Comparison of ENCODE assay signal across 8 cellular contexts in the genomic region with DNA sequence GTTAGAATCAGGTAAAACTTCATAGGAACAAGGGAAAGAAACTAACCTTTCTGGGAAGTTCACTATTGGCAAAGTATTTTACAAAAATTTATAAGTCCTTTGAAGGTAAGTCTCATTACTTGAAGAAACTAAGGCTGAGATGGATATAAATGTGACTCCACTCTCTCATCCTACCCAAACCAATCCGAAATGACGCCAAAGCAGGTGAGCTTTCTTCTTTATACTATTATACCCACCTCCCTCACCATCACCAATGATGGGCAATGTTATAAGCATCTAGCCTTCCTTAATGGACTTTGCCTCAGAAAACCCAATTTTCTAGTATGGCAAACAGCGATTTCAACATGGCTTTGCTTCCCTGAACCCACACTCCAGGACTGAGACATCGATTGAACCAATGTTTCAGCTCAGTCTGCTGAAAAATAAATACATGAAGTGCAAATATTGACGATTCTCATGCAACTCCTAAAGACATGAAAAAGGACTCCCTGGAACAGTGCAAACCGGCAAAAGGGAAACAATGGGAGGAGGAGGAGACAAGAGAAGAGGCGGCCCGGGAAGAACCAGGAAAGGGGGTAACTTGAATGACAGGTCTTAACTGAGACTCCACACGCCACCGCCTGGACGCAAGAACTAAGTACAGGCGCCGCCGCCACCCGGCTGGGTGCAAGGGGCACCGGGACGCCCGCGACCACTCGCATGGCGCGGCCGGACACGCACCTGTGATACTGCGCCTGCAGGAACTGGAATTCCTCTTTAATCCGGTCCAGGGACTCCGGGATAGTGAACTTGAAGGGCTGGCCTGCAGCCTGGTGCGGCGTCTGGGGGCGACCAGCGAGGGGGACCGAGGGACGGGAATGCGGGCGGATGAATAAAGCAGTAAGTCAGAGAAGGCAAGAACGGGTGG. TPM values are rescaled to one million over a fixed set of nuclear protein-coding genes. Genes with fewer than 3 reads are reported as not detected.
DNase-seq lines count a peak whose midpoint lies in the region; ATAC-seq and TF ChIP-seq lines count a peak whose summit lies in the region.

No MANE protein-coding gene starts in this region.

- peaks cover 47% of the 10 kb centered on the region for H4K20me1 ChIP-seq in PC-3 (ENCODE audit: low read length)
- peaks cover 52% of the 10 kb centered on the region for H4K20me1 ChIP-seq in hepatocyte (ENCODE audit: insufficient read depth, poor library complexity, severe bottlenecking)

- peak; percentile 21 for ATAC-seq in PC-3
- no peak for ATAC-seq in HG02678 (IDR thresholded peaks at IDR 0.05; ENCODE audit: unreplicated experiment)

- intact Hi-C loops in PC-3 (cut with micrococcal nuclease): loop anchor here (1.0 to 10.0 kb wide), 13 partner anchors 30 to 1080 kb away; no protein-coding TSS in a partner anchor

- peak; percentile 60 for TF ChIP-seq CTCF in PC-3 (conservative IDR thresholded peaks at IDR 0.05; ENCODE audit: low read depth, low read length)
- TF ChIP-seq CTCF in brain (conservative IDR thresholded peaks at IDR 0.05): peak; percentile 83 to 84
- peak; percentile 82 for TF ChIP-seq CTCF in hepatocyte (IDR thresholded peaks at IDR 0.05; ENCODE audit: poor library complexity)

- DNase-seq in DMS79 treated with DMSO at 0.1 percent for 48 hours (lab: John Stamatoyannopoulos, UW): peak; percentile 51
- DNase-seq in DMS79 (lab: John Stamatoyannopoulos, UW): no peak
- DNase-seq in PC-3: peak; percentile 79
- DNase-seq in hepatocyte (ENCODE audit: low spot score): peak; percentile 93
- DNase-seq in pons (ENCODE audit: low spot score): peak; percentile 90

- H3F3A ChIP-seq in PC-3 (ENCODE audit: low read length, unreplicated experiment): no peaks in the 10 kb centered on the region

- H3K4me3 Mint-ChIP-seq in IgD-negative memory B cell (no peak overlapping the region), brain (no peak overlapping the region)

- H3K4me1 Mint-ChIP-seq in IgD-negative memory B cell: peaks cover 6 to 11% (median 6%) of the 10 kb centered on the region in 3 donors
- H3K4me1 Mint-ChIP-seq in brain: peaks cover 16% of the 10 kb centered on the region

- POLR2A ChIA-PET in PC-3 (lab: Charles Lee; ENCODE audit: unreplicated experiment): no interaction called here

- H3K27me3 ChIP-seq in PC-3 (ENCODE audit: low read length): no peaks in the 10 kb centered on the region
- H3K27me3 ChIP-seq in hepatocyte: no peaks in the 10 kb centered on the region

- H3K27ac Mint-ChIP-seq in IgD-negative memory B cell (peak overlapping the region in 2 of 3 donors; percentile 69 to 89), brain (no peak overlapping the region)

- no peaks in the 10 kb centered on the region for H3K9me3 ChIP-seq in PC-3 (ENCODE audit: low read length)
- no peaks in the 10 kb centered on the region for H3K9me3 ChIP-seq in hepatocyte (ENCODE audit: low read depth)

- H3K4me1 ChIP-seq in PC-3 (ENCODE audit: insufficient read depth, low read length): peaks cover 42% of the 10 kb centered on the region
- peaks cover 48% of the 10 kb centered on the region for H3K4me1 ChIP-seq in hepatocyte (ENCODE audit: insufficient read depth)

- H3K36me3 Mint-ChIP-seq in IgD-negative memory B cell (no peaks in the 10 kb centered on the region), brain (peaks cover 10% of the 10 kb centered on the region)

- H3K4me3 ChIP-seq in PC-3 (ENCODE audit: low read length) (peak overlapping the region; percentile 81), hepatocyte (peak overlapping the region; percentile 52)

- H3K9me2 ChIP-seq in PC-3 (replicated peaks; ENCODE audit: low read length) (no peaks in the 10 kb centered on the region), hepatocyte (replicated peaks; ENCODE audit: insufficient read depth) (no peaks in the 10 kb centered on the region)

- H3K27me3 Mint-ChIP-seq in IgD-negative memory B cell (peaks cover 6% of the 10 kb centered on the region), brain (peaks cover 15% of the 10 kb centered on the region)

- no peak overlapping the region for H2AFZ ChIP-seq in PC-3 (ENCODE audit: low read length)
- peak overlapping the region; percentile 23 for H2AFZ ChIP-seq in hepatocyte

- peak overlapping the region; percentile 83 for H3K9ac ChIP-seq in PC-3 (ENCODE audit: low read length)

- WGBS in hepatocyte (ENCODE audit: low lambda C conversion rate, missing lambda C conversion rate): 1% methylated on average over 35 of the region's 36 CpGs

- H3K9me3 Mint-ChIP-seq in IgD-negative memory B cell (no peaks in the 10 kb centered on the region), brain (peaks cover 0 to 4% (median 0%) of the 10 kb centered on the region in 5 experiments)

- H3K27ac ChIP-seq in PC-3 (ENCODE audit: low read length) (peak overlapping the region; percentile 71), hepatocyte (peak overlapping the region; percentile 93)

- H3K4me2 ChIP-seq in PC-3 (ENCODE audit: low read length) (peak overlapping the region; percentile 91), hepatocyte (peak overlapping the region; percentile 83)

- BruUV-seq in PC-3 (replicated peaks; lab: Mats Ljungman, UMichigan): no TSS peak

- H3K79me2 ChIP-seq in PC-3 (ENCODE audit: low read length) (peaks cover 74% of the 10 kb centered on the region), hepatocyte (peaks cover 72% of the 10 kb centered on the region)

- peaks cover 31% of the 10 kb centered on the region for H3K36me3 ChIP-seq in PC-3 (ENCODE audit: low read depth, low read length)
- H3K36me3 ChIP-seq in hepatocyte (replicated peaks; ENCODE audit: insufficient read depth, low read depth): peaks cover 5% of the 10 kb centered on the region

- CTCF ChIA-PET in PC-3 (lab: Charles Lee): interaction anchor here (0.9 to 1.4 kb wide), 2 partner anchors 14 to 164 kb away, joined by 3 to 6 read pairs; no protein-coding TSS in a partner anchor

RNA-seq across cellular contexts. Expression of a gene that starts 2.5 kb away (rescaled TPM):
- polyA plus RNA-seq in IgD-negative memory B cell (115 TPM), brain (ENCODE audit: insufficient read depth, low read depth, low replicate concordance) (82.9 TPM), hepatocyte (117 TPM in 2 replicates)
- total RNA-seq in PC-3 (2014; rRNA removed) (49.0 and 55.6 TPM in 2 replicates), hepatocyte (100 TPM in 2 replicates)

Comparison
In these comparisons a context has a peak if more than half of its experiments do, and no peak if none do; other contexts are left out.
1. H3K27ac Mint-ChIP-seq: peak in IgD-negative memory B cell (2 of 3); none in brain (0 of 5).
2. Peak in every context shown above with its lines, with median percentiles within 50 percentile points of each other: CTCF ChIP-seq.